8 cellular contexts compared by ENCODE assay signal in genomic region chr6:42564496-42564890, GRCh38. TPM values are rescaled to one million over a fixed set of nuclear protein-coding genes. Genes with fewer than 3 reads are reported as not detected.
DNase-seq lines count a peak whose midpoint lies in the region; ATAC-seq and TF ChIP-seq lines count a peak whose summit lies in the region.

No MANE protein-coding gene starts in this region.

- no peaks in the 10 kb centered on the region for H3K9me3 ChIP-seq in heart left ventricle
- no peaks in the 10 kb centered on the region for H3K9me3 ChIP-seq in mucosa of stomach (ENCODE audit: control insufficient read depth, low read length)

- TF ChIP-seq POLR2A in heart left ventricle (IDR thresholded peaks at IDR 0.05) = no peak

- H3K36me3 Mint-ChIP-seq in central memory CD8-positive, alpha-beta T cell (ENCODE audit: insufficient read depth) = peaks cover 12% of the 10 kb centered on the region

- H3K9me3 Mint-ChIP-seq in central memory CD8-positive, alpha-beta T cell = no peaks in the 10 kb centered on the region

- peak overlapping the region; percentile 84 for H3K27ac Mint-ChIP-seq in central memory CD8-positive, alpha-beta T cell (ENCODE audit: low read depth)

- DNase-seq in heart left ventricle (no peak), left cardiac atrium (no peak), NCI-H146 treated with DMSO at 0.1 percent for 48 hours (lab: John Stamatoyannopoulos, UW; ENCODE audit: unreplicated experiment) (peak; percentile 50), globus pallidus (ENCODE audit: low spot score) (no peak), NCI-H1436 (lab: John Stamatoyannopoulos, UW) (no peak)
- DNase-seq in central memory CD8-positive, alpha-beta T cell (ENCODE audit: low spot score in 2 of 2) = no peak

- H3K27me3 ChIP-seq in heart left ventricle (no peaks in the 10 kb centered on the region), mucosa of stomach (ENCODE audit: control insufficient read depth, insufficient read depth, low read length) (no peaks in the 10 kb centered on the region)

- no peaks in the 10 kb centered on the region for H3K27me3 Mint-ChIP-seq in central memory CD8-positive, alpha-beta T cell

- H3K36me3 ChIP-seq in heart left ventricle = peaks cover 0 to 9% (median 0%) of the 10 kb centered on the region in 9 donors
- no peaks in the 10 kb centered on the region for H3K36me3 ChIP-seq in mucosa of stomach (ENCODE audit: control insufficient read depth, insufficient read depth, low read length)

- H3K4me1 ChIP-seq in heart left ventricle (peaks cover 0 to 43% (median 17%) of the 10 kb centered on the region in 12 donors), mucosa of stomach (ENCODE audit: control insufficient read depth, insufficient read depth, low read length) (peaks cover 12% of the 10 kb centered on the region)

- ATAC-seq in heart left ventricle (no peak), left cardiac atrium (no peak), GM18858 (IDR thresholded peaks at IDR 0.05; ENCODE audit: unreplicated experiment) (no peak)
- peak; percentile 42 for ATAC-seq in central memory CD8-positive, alpha-beta T cell (replicated peaks; ENCODE audit: extremely low read depth, poor library complexity, severe bottlenecking)

- WGBS in heart left ventricle, 4 donors = 0 to 1% (median 0%) methylated on average over 13 of the region's 13 CpGs

- H3K4me3 Mint-ChIP-seq in central memory CD8-positive, alpha-beta T cell = peak overlapping the region; percentile 99

- peaks cover 31% of the 10 kb centered on the region for H3K4me1 Mint-ChIP-seq in central memory CD8-positive, alpha-beta T cell

- intact Hi-C loops in heart left ventricle (cut with DNase I) (loop anchor here in 1 of 10 donors (10.0 kb wide), 1 partner anchor 780 kb away; the partner anchor contains the start of genes PRICKLE4 and TOMM6), left cardiac atrium (cut with DNase I) (no loop called here)

- peak overlapping the region; percentile 74 to 98 (median 81) for H3K4me3 ChIP-seq in heart left ventricle
- peak overlapping the region; percentile 60 for H3K4me3 ChIP-seq in mucosa of stomach (ENCODE audit: low read length)

- TF ChIP-seq CTCF in heart left ventricle (IDR thresholded peaks at IDR 0.05) = no peak

- peak overlapping the region; percentile 91 to 99 (median 97) for H3K27ac ChIP-seq in heart left ventricle

- peak overlapping the region; percentile 84 for H3K9ac ChIP-seq in mucosa of stomach (ENCODE audit: low read length)

RNA-seq across cellular contexts. Expression of gene UBR2, which starts 0.7 kb away (rescaled TPM):
- total RNA-seq in heart left ventricle (10 to 100 TPM; 27.3 to 35.9 (median 30.2) TPM), left cardiac atrium (10 to 100 TPM; 26.8 to 27.4 TPM)
- 10 to 100 TPM in 1 of 2 donors, 1 to 10 TPM in 1; 9.9 to 12.1 TPM for polyA plus RNA-seq in heart left ventricle
